1 cellular context compared by ENCODE assay signal in genomic region chr5:72509401-72509800, GRCh38.
TF ChIP-seq lines count a peak whose summit lies in the region.

No MANE protein-coding gene starts in this region.

TF ChIP-seq in K562, 482 proteins besides CTCF, POLR2A, EP300 and RAD21 (continued from another document):
- no peak for TF ChIP-seq E2F6 (IDR thresholded peaks at IDR 0.05; ENCODE audit: borderline replicate concordance in 1 of 2, extremely low read depth in 1 of 2, insufficient read depth in 1 of 2, insufficient read length in 1 of 2, low read depth in 1 of 2, low read length in 1 of 2, poor library complexity in 1 of 2, severe bottlenecking in 1 of 2)
- TF ChIP-seq ZNF695 (CRISPR knock-in tag; IDR thresholded peaks at IDR 0.05), result no peak
- TF ChIP-seq MITF (IDR thresholded peaks at IDR 0.05), result no peak
- no peak for TF ChIP-seq FOXA3 (CRISPR knock-in tag; conservative IDR thresholded peaks at IDR 0.05 in 1 of 2, IDR thresholded peaks at IDR 0.05 in 1 of 2)
- no peak for TF ChIP-seq TCFL5 (CRISPR knock-in tag; conservative IDR thresholded peaks at IDR 0.05)
TF ChIP-seq in K562: peak in this region for 0.
